In the genomic region with DNA sequence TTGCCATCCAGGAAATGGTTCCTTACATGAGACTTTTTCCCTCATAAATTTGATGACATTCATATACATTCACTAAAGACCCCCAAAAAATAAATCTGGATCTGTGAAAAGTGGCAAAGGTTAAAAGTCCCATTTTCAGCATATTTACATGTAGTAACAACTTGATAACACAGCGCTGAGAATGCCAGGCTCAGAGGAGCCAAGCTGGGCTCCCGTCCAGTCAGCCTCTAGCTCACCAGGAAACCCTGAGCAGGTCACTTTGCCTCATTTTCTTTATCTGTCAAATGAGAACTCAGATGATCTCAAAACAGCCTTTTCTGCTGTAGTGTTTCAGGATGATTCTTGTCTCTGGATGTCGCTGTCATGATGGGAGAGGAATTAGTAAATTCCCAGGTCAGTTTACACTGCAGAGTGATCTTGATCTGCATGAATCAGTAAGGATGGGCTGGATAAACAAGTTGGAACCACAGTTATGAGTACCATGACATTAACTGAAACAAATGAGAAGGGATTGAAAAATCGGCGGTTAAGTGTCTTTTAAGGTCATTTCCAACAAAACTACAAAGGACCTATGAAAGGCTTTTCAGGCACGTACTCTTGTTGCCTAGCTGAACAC, we compare ENCODE assay signal across 1 cellular context.
TF ChIP-seq lines count a peak whose summit lies in the region.

No MANE protein-coding gene starts in this region.

TF ChIP-seq in GM23338, 12 proteins besides CTCF, POLR2A, EP300 and RAD21 (continued from another document):
- TF ChIP-seq JUNB (IDR thresholded peaks at IDR 0.05; ENCODE audit: unreplicated experiment) (no peak), EZH2 (IDR thresholded peaks at IDR 0.05; ENCODE audit: low read depth, unreplicated experiment) (no peak), ZNF331 (CRISPR knock-in tag; IDR thresholded peaks at IDR 0.05; ENCODE audit: low read depth) (no peak)
